ENCODE assay signal across 36 cellular contexts in the genomic region with DNA sequence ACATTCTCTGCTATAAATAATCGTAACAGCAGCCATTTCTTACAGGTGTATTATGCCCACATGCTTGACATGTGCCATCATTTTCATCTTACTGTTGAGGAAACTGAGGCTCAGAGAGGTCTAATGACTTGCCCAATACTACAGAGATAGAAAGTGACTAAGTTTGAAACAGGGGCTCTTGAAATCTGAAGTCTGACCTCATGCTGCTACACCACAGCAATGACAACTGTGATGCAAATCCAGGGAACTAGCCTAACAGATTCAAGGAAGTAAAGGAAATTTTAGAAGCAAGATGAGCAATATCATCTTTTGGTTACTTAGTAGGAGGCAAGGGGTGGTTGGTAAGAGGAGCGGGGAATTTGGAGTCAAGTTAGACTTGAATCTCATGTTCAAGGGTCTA.
"Had no signal": no experiment of that assay in that cellular context is flagged by ENCODE, and none has a peak within 500 bp of the region (broad histone marks: within the 10 kb centered on the region; RNA-seq: fewer than 3 reads in every experiment).

No MANE protein-coding gene starts in this region.

- H3K4me3 ChIP-seq: ascending aorta, cardiac muscle cell had no signal

- H3K36me3 ChIP-seq: ascending aorta, cardiac muscle cell had no signal

- H3K36me3 Mint-ChIP-seq: activated naive CD8-positive, alpha-beta T cell; activated naive CD8-positive, alpha-beta T cell treated with anti-CD3 and anti-CD28 coated beads, Interleukin-2, amount 10 ng/mL, durations not matched to agents 7 days and 5 days; brain had no signal

- H3K27ac ChIP-seq: ascending aorta, cardiac muscle cell, VCaP had no signal

- H3K27ac Mint-ChIP-seq: activated B cell treated with CpG ODN at 0.5 μM for 24 hours; activated CD4-positive, alpha-beta memory T cell treated with anti-CD3 and anti-CD28 coated beads for 36 hours; activated CD8-positive, alpha-beta T cell treated with anti-CD3 and anti-CD28 coated beads for 36 hours; activated naive CD4-positive, alpha-beta T cell treated with anti-CD3 and anti-CD28 coated beads for 36 hours; activated naive CD8-positive, alpha-beta T cell; activated naive CD8-positive, alpha-beta T cell treated with anti-CD3 and anti-CD28 coated beads, Interleukin-2, amount 10 ng/mL, durations not matched to agents 7 days and 5 days; activated naive CD8-positive, alpha-beta T cell treated with anti-CD3 and anti-CD28 coated beads, Interleukin-2, amount 50 U/mL, for 24 hours; activated T-cell treated with anti-CD3 and anti-CD28 coated beads, Interleukin-2, amount 50 U/mL, for 72 hours; activated T-helper 1 cell treated with anti-CD3 and anti-CD28 coated beads, Interleukin-12 subunit alpha, Interleukin-12 subunit beta, Interleukin-2, Interleukin-4 antibody, amounts not matched to agents 30 ng/mL and 10 ng/mL and 1 ng/mL, durations not matched to agents 14 hours and 24 hours and 36 hours; activated T-helper 2 cell treated with anti-CD3 and anti-CD28 coated beads, Interferon-gamma antibody, Interleukin-2, Interleukin-4, amounts not matched to agents 10 μg/mL and 5 μg/mL and 100 μg/mL, durations not matched to agents 14 hours and 24 hours and 36 hours; T-helper 1 cell treated with Interleukin-12 subunit alpha and Interleukin-12 subunit beta and Interleukin-4 antibody, amounts not matched to agents 30 μg/mL and 1 μg/mL, for 36 hours; T-helper 2 cell treated with Interferon-gamma antibody and Interleukin-4, amounts not matched to agents 5 μg/mL and 100 μg/mL, for 36 hours had no signal

- H3K4me1 Mint-ChIP-seq: activated B cell treated with CpG ODN at 0.5 μM for 24 hours; activated naive CD8-positive, alpha-beta T cell treated with anti-CD3 and anti-CD28 coated beads, Interleukin-2, amount 50 U/mL, for 24 hours; brain; central memory CD8-positive, alpha-beta T cell had no signal

- H3K9me3 Mint-ChIP-seq: activated CD8-positive, alpha-beta T cell treated with anti-CD3 and anti-CD28 coated beads for 36 hours; activated T-cell treated with anti-CD3 and anti-CD28 coated beads, Interleukin-2, amount 50 U/mL, for 4 hours; central memory CD8-positive, alpha-beta T cell had no signal

- DNase-seq: activated B cell treated with CpG ODN at 0.5 μM for 24 hours; activated CD4-positive, alpha-beta memory T cell treated with anti-CD3 and anti-CD28 coated beads for 36 hours; activated CD4-positive, alpha-beta T cell treated with anti-CD3 and anti-CD28 coated beads for 48 hours; activated CD4-positive, alpha-beta T cell treated with anti-CD3 and anti-CD28 coated beads, Interleukin-2, amount 50 U/mL, for 1 hour; activated CD4-positive, alpha-beta T cell treated with anti-CD3 and anti-CD28 coated beads, Interleukin-2, amount 50 U/mL, for 4 hours; activated CD4-positive, CD25-positive, alpha-beta regulatory T cell treated with anti-CD3 and anti-CD28 coated beads, Interleukin-2, amount 50 U/mL, for 72 hours; activated CD8-positive, alpha-beta memory T cell treated with anti-CD3 and anti-CD28 coated beads, Interleukin-2, amount 50 U/mL, for 4 hours; activated CD8-positive, alpha-beta T cell treated with anti-CD3 and anti-CD28 coated beads for 36 hours; activated effector memory CD4-positive, alpha-beta T cell treated with Interleukin-2 at 50 U/mL for 16 hours; activated gamma-delta T cell; activated naive CD4-positive, alpha-beta T cell treated with anti-CD3 and anti-CD28 coated beads for 36 hours; activated naive CD4-positive, alpha-beta T cell treated with anti-CD3 and anti-CD28 coated beads, Interleukin-2, amount 50 U/mL, for 16 hours; activated naive CD8-positive, alpha-beta T cell treated with anti-CD3 and anti-CD28 coated beads, Interleukin-2, amount 10 ng/mL, durations not matched to agents 7 days and 5 days; activated naive CD8-positive, alpha-beta T cell treated with anti-CD3 and anti-CD28 coated beads, Interleukin-2, amount 50 U/mL, for 24 hours; activated T-cell treated with anti-CD3 and anti-CD28 coated beads for 4 hours; activated T-cell treated with anti-CD3 and anti-CD28 coated beads, Interleukin-2, amount 50 U/mL, for 1 hour; activated T-cell treated with anti-CD3 and anti-CD28 coated beads, Interleukin-2, amount 50 U/mL, for 4 hours; activated T-cell treated with anti-CD3 and anti-CD28 coated beads, Interleukin-2, amount 50 U/mL, for 72 hours; amygdala; anterior cingulate cortex; caudate nucleus; cerebellar nuclear complex; SW 1271; T-helper 1 cell; T-helper 2 cell; T-helper 9 cell had no signal

- H3K9me3 ChIP-seq: ascending aorta had no signal

- H3K4me3 Mint-ChIP-seq: activated B cell treated with CpG ODN at 0.5 μM for 24 hours; activated CD4-positive, alpha-beta memory T cell treated with anti-CD3 and anti-CD28 coated beads for 36 hours; activated CD8-positive, alpha-beta T cell treated with anti-CD3 and anti-CD28 coated beads for 36 hours; activated naive CD4-positive, alpha-beta T cell treated with anti-CD3 and anti-CD28 coated beads for 36 hours; activated naive CD8-positive, alpha-beta T cell; activated naive CD8-positive, alpha-beta T cell treated with anti-CD3 and anti-CD28 coated beads, Interleukin-2, amount 10 ng/mL, durations not matched to agents 7 days and 5 days; activated naive CD8-positive, alpha-beta T cell treated with anti-CD3 and anti-CD28 coated beads, Interleukin-2, amount 50 U/mL, for 24 hours; activated T-cell treated with anti-CD3 and anti-CD28 coated beads, Interleukin-2, amount 50 U/mL, for 4 hours; activated T-cell treated with anti-CD3 and anti-CD28 coated beads, Interleukin-2, amount 50 U/mL, for 72 hours; activated T-helper 1 cell treated with anti-CD3 and anti-CD28 coated beads, Interleukin-12 subunit alpha, Interleukin-12 subunit beta, Interleukin-2, Interleukin-4 antibody, amounts not matched to agents 30 ng/mL and 10 ng/mL and 1 ng/mL, durations not matched to agents 14 hours and 24 hours and 36 hours; brain; central memory CD8-positive, alpha-beta T cell; T-helper 1 cell treated with Interleukin-12 subunit alpha and Interleukin-12 subunit beta and Interleukin-4 antibody, amounts not matched to agents 30 μg/mL and 1 μg/mL, for 36 hours; T-helper 2 cell treated with Interferon-gamma antibody and Interleukin-4, amounts not matched to agents 5 μg/mL and 100 μg/mL, for 36 hours had no signal

- H3K27me3 ChIP-seq: ascending aorta, cardiac muscle cell had no signal

- ATAC-seq: activated CD8-positive, alpha-beta T cell treated with anti-CD3 and anti-CD28 coated beads for 36 hours; activated naive CD8-positive, alpha-beta T cell treated with anti-CD3 and anti-CD28 coated beads, Interleukin-2, amount 50 U/mL, for 24 hours; activated T-cell treated with anti-CD3 and anti-CD28 coated beads, Interleukin-2, amount 50 U/mL, for 4 hours had no signal

- H3K4me1 ChIP-seq: ascending aorta had no signal

- H3K27me3 Mint-ChIP-seq: activated CD4-positive, alpha-beta memory T cell treated with anti-CD3 and anti-CD28 coated beads for 36 hours; activated naive CD8-positive, alpha-beta T cell; brain had no signal
